9 cellular contexts compared by ENCODE assay signal in genomic region chr12:92029902-92030586, GRCh38.
DNase-seq lines count a peak whose midpoint lies in the region; ATAC-seq and TF ChIP-seq lines count a peak whose summit lies in the region.
"Had no signal": no experiment of that assay in that cellular context is flagged by ENCODE, and none has a peak within 500 bp of the region (broad histone marks: within the 10 kb centered on the region; RNA-seq: fewer than 3 reads in every experiment).

No MANE protein-coding gene starts in this region.

- no peak for TF ChIP-seq CTCF in thoracic aorta (IDR thresholded peaks at IDR 0.05)
- no peak for TF ChIP-seq CTCF in RWPE1 (conservative IDR thresholded peaks at IDR 0.05; ENCODE audit: low read depth)

- CTCF ChIA-PET in activated CD4-positive, alpha-beta T cell treated with anti-CD3 and anti-CD28 coated beads, Interleukin-2, amount 10 ng/mL, durations not matched to agents 7 days and 5 days (lab: Charles Lee): interaction anchor here (0.6 to 4.7 kb wide), 9 partner anchors 12 to 520 kb away, joined by 3 to 25 read pairs (median 4); no protein-coding TSS in a partner anchor
- CTCF ChIA-PET in RWPE1 (lab: Yijun Ruan, JAX): no interaction called here

- no peaks in the 10 kb centered on the region for H3K9me3 ChIP-seq in thoracic aorta

- DNase-seq in activated CD4-positive, alpha-beta T cell treated with anti-CD3 and anti-CD28 coated beads, Interleukin-2, amount 10 ng/mL, durations not matched to agents 7 days and 5 days: no peak
- no peak for DNase-seq in activated CD4-positive, alpha-beta T cell treated with anti-CD3 and anti-CD28 coated beads for 48 hours
- no peak for DNase-seq in activated T-helper 1 cell treated with anti-CD3 and anti-CD28 coated beads, Interleukin-12 subunit alpha, Interleukin-12 subunit beta, Interleukin-2, Interleukin-4 antibody, amounts not matched to agents 30 ng/mL and 10 ng/mL and 1 ng/mL, durations not matched to agents 14 hours and 24 hours and 36 hours (ENCODE audit: low spot score)
- DNase-seq in iris pigment epithelial cell (ENCODE audit: low read depth): peak; percentile 42
- no peak for DNase-seq in thoracic aorta (ENCODE audit: low spot score)
- DNase-seq in nucleus accumbens (lab: John Stamatoyannopoulos, UW): no peak
- DNase-seq in RWPE1 (ENCODE audit: low spot score): no peak
- no peak for DNase-seq in NCI-H1436 treated with DMSO at 0.1 percent for 48 hours (lab: John Stamatoyannopoulos, UW)
- DNase-seq: NCI-H524 had no signal

- H3K27ac ChIP-seq in thoracic aorta (peak overlapping the region; percentile 36 to 43), RWPE1 (no peak overlapping the region)

- H3K27me3 Mint-ChIP-seq in activated CD4-positive, alpha-beta T cell treated with anti-CD3 and anti-CD28 coated beads, Interleukin-2, amount 10 ng/mL, durations not matched to agents 7 days and 5 days: no peaks in the 10 kb centered on the region
- H3K27me3 Mint-ChIP-seq in activated T-helper 1 cell treated with anti-CD3 and anti-CD28 coated beads, Interleukin-12 subunit alpha, Interleukin-12 subunit beta, Interleukin-2, Interleukin-4 antibody, amounts not matched to agents 30 ng/mL and 10 ng/mL and 1 ng/mL, durations not matched to agents 14 hours and 24 hours and 36 hours (ENCODE audit: insufficient read depth): no peaks in the 10 kb centered on the region

- intact Hi-C loops in activated T-helper 1 cell treated with anti-CD3 and anti-CD28 coated beads, Interleukin-12 subunit alpha, Interleukin-12 subunit beta, Interleukin-2, Interleukin-4 antibody, amounts not matched to agents 30 ng/mL and 10 ng/mL and 1 ng/mL, durations not matched to agents 14 hours and 24 hours and 36 hours (cut with micrococcal nuclease): loop anchor here (1.0 to 5.0 kb wide), 2 partner anchors 155 to 1817 kb away; no protein-coding TSS in a partner anchor

- H3K4me3 Mint-ChIP-seq in activated CD4-positive, alpha-beta T cell treated with anti-CD3 and anti-CD28 coated beads, Interleukin-2, amount 10 ng/mL, durations not matched to agents 7 days and 5 days: peak overlapping the region; percentile 55
- H3K4me3 Mint-ChIP-seq in activated T-helper 1 cell treated with anti-CD3 and anti-CD28 coated beads, Interleukin-12 subunit alpha, Interleukin-12 subunit beta, Interleukin-2, Interleukin-4 antibody, amounts not matched to agents 30 ng/mL and 10 ng/mL and 1 ng/mL, durations not matched to agents 14 hours and 24 hours and 36 hours: peak overlapping the region; percentile 58

- H3K4me3 ChIP-seq in thoracic aorta: no peak overlapping the region

- H3K27me3 ChIP-seq in thoracic aorta (replicated peaks; ENCODE audit: insufficient read depth): no peaks in the 10 kb centered on the region

- H3K27ac Mint-ChIP-seq in activated CD4-positive, alpha-beta T cell treated with anti-CD3 and anti-CD28 coated beads, Interleukin-2, amount 10 ng/mL, durations not matched to agents 7 days and 5 days: peak overlapping the region; percentile 93
- H3K27ac Mint-ChIP-seq in activated T-helper 1 cell treated with anti-CD3 and anti-CD28 coated beads, Interleukin-12 subunit alpha, Interleukin-12 subunit beta, Interleukin-2, Interleukin-4 antibody, amounts not matched to agents 30 ng/mL and 10 ng/mL and 1 ng/mL, durations not matched to agents 14 hours and 24 hours and 36 hours: peak overlapping the region; percentile 76

- no peaks in the 10 kb centered on the region for H3K36me3 ChIP-seq in thoracic aorta

- peaks cover 29% of the 10 kb centered on the region for H3K36me3 Mint-ChIP-seq in activated CD4-positive, alpha-beta T cell treated with anti-CD3 and anti-CD28 coated beads, Interleukin-2, amount 10 ng/mL, durations not matched to agents 7 days and 5 days (ENCODE audit: low read depth)
- peaks cover 15% of the 10 kb centered on the region for H3K36me3 Mint-ChIP-seq in activated T-helper 1 cell treated with anti-CD3 and anti-CD28 coated beads, Interleukin-12 subunit alpha, Interleukin-12 subunit beta, Interleukin-2, Interleukin-4 antibody, amounts not matched to agents 30 ng/mL and 10 ng/mL and 1 ng/mL, durations not matched to agents 14 hours and 24 hours and 36 hours (ENCODE audit: low read depth)

- peaks cover 9% of the 10 kb centered on the region for H3K9me3 Mint-ChIP-seq in activated CD4-positive, alpha-beta T cell treated with anti-CD3 and anti-CD28 coated beads, Interleukin-2, amount 10 ng/mL, durations not matched to agents 7 days and 5 days
- peaks cover 5% of the 10 kb centered on the region for H3K9me3 Mint-ChIP-seq in activated T-helper 1 cell treated with anti-CD3 and anti-CD28 coated beads, Interleukin-12 subunit alpha, Interleukin-12 subunit beta, Interleukin-2, Interleukin-4 antibody, amounts not matched to agents 30 ng/mL and 10 ng/mL and 1 ng/mL, durations not matched to agents 14 hours and 24 hours and 36 hours

- POLR2A ChIA-PET in activated CD4-positive, alpha-beta T cell treated with anti-CD3 and anti-CD28 coated beads, Interleukin-2, amount 10 ng/mL, durations not matched to agents 7 days and 5 days (lab: Charles Lee): interaction anchor here (1.0 kb wide), 1 partner anchor 116 kb away, joined by 7 read pairs; the partner anchor contains the start of gene BTG1
- POLR2A ChIA-PET in RWPE1 (lab: Yijun Ruan, JAX; ENCODE audit: low non-redundant PET): no interaction called here

- H3K4me1 Mint-ChIP-seq in activated CD4-positive, alpha-beta T cell treated with anti-CD3 and anti-CD28 coated beads, Interleukin-2, amount 10 ng/mL, durations not matched to agents 7 days and 5 days: peaks cover 79% of the 10 kb centered on the region
- peaks cover 63% of the 10 kb centered on the region for H3K4me1 Mint-ChIP-seq in activated T-helper 1 cell treated with anti-CD3 and anti-CD28 coated beads, Interleukin-12 subunit alpha, Interleukin-12 subunit beta, Interleukin-2, Interleukin-4 antibody, amounts not matched to agents 30 ng/mL and 10 ng/mL and 1 ng/mL, durations not matched to agents 14 hours and 24 hours and 36 hours (ENCODE audit: low read depth)

- no peak for ATAC-seq in thoracic aorta (ENCODE audit: insufficient number of reproducible peaks, low FRiP score, low read depth)

- H3K4me1 ChIP-seq in thoracic aorta (ENCODE audit: control insufficient read depth in 1 of 2, low read depth in 2 of 2): peaks cover 28 to 68% of the 10 kb centered on the region in 2 donors
